19 cellular contexts compared by ENCODE assay signal in genomic region chr12:69015017-69015416, GRCh38.
"Had no signal": no experiment of that assay in that cellular context is flagged by ENCODE, and none has a peak within 500 bp of the region (broad histone marks: within the 10 kb centered on the region; RNA-seq: fewer than 3 reads in every experiment).

No MANE protein-coding gene starts in this region.

- H3K36me3 ChIP-seq: esophagus muscularis mucosa, gastroesophageal sphincter, heart left ventricle, left lung, lower lobe of right lung had no signal

- H3K4me2 ChIP-seq: hepatocyte had no signal

- H3K4me1 ChIP-seq: esophagus muscularis mucosa, foreskin keratinocyte, gastroesophageal sphincter, heart left ventricle, left lung, lower lobe of right lung had no signal

- H3K27ac ChIP-seq: coronary artery, dorsolateral prefrontal cortex, esophagus muscularis mucosa, foreskin keratinocyte, gastroesophageal sphincter, heart left ventricle, hepatocyte, left lung, lower lobe of right lung had no signal

- H2AFZ ChIP-seq: hepatocyte had no signal

- H3K27me3 ChIP-seq: dorsolateral prefrontal cortex, esophagus muscularis mucosa, foreskin keratinocyte, gastroesophageal sphincter, hepatocyte, left lung had no signal

- H3K27ac Mint-ChIP-seq: immature natural killer cell, mesothelial cell of epicardium had no signal

- H3K9me3 Mint-ChIP-seq: immature natural killer cell had no signal

- H3K79me2 ChIP-seq: hepatocyte had no signal

- H3K36me3 Mint-ChIP-seq: immature natural killer cell, mesothelial cell of epicardium had no signal

- H3K4me1 Mint-ChIP-seq: immature natural killer cell, mesothelial cell of epicardium had no signal

- H3K4me3 ChIP-seq: coronary artery, dorsolateral prefrontal cortex, esophagus muscularis mucosa, gastroesophageal sphincter, heart left ventricle, hepatocyte, left lung, lower lobe of right lung, mucosa of descending colon had no signal

- DNase-seq: dermis blood vessel endothelial cell; dorsolateral prefrontal cortex; effector CD4-positive, alpha-beta T cell; effector memory CD4-positive, alpha-beta T cell; foreskin keratinocyte; heart left ventricle; hypothalamus; immature natural killer cell; left cardiac atrium; left lung; left ventricle myocardium superior; lower lobe of right lung; mesenchymal stem cell; mucosa of descending colon had no signal

- H3K9me3 ChIP-seq: esophagus muscularis mucosa, left lung, lower lobe of right lung, mucosa of descending colon had no signal

- H3K4me3 Mint-ChIP-seq: immature natural killer cell, mesothelial cell of epicardium had no signal
